ENCODE assay signal across 25 cellular contexts in genomic region chr7:103010220-103010607, GRCh38.
DNase-seq lines count a peak whose midpoint lies in the region; ATAC-seq, FAIRE-seq and TF ChIP-seq lines count a peak whose summit lies in the region.
"Had no signal": no experiment of that assay in that cellular context is flagged by ENCODE, and none has a peak within 500 bp of the region (broad histone marks: within the 10 kb centered on the region; RNA-seq: fewer than 3 reads in every experiment).

No MANE protein-coding gene starts in this region.

- H3K27me3 ChIP-seq in keratinocyte (ENCODE audit: control insufficient read depth, extremely low read depth, insufficient read depth, low read length): no peaks in the 10 kb centered on the region
- H3K27me3 ChIP-seq: BE2C had no signal

- no peak for TF ChIP-seq POLR2A in GM18505 (IDR thresholded peaks at IDR 0.05; ENCODE audit: borderline replicate concordance, extremely low read depth, insufficient read depth, insufficient read length)

- no peak overlapping the region for H3K9ac ChIP-seq in keratinocyte (ENCODE audit: control insufficient read depth, extremely low read depth, insufficient read depth, low read length)
- H3K9ac ChIP-seq: GM23248, KMS-11 had no signal

- peaks cover under 1% of the 10 kb centered on the region for H3K36me3 Mint-ChIP-seq in IgD-negative memory B cell

- H3K9me1 ChIP-seq in keratinocyte (ENCODE audit: control insufficient read depth, extremely low read depth, insufficient read depth, low read length): no peaks in the 10 kb centered on the region

- H3K4me1 ChIP-seq in OCI-LY7 (ENCODE audit: insufficient read depth, low read length, poor library complexity, severe bottlenecking) (peaks cover 11% of the 10 kb centered on the region), keratinocyte (ENCODE audit: control insufficient read depth, extremely low read depth, insufficient read depth, low read length) (no peaks in the 10 kb centered on the region)
- H3K4me1 ChIP-seq: BE2C had no signal

- ATAC-seq in GM18505 (IDR thresholded peaks at IDR 0.05; ENCODE audit: unreplicated experiment): no peak
- ATAC-seq: T-cell had no signal

- H3K4me3 ChIP-seq in OCI-LY7 (ENCODE audit: low read depth, low read length, poor library complexity, severe bottlenecking) (no peak overlapping the region), keratinocyte (ENCODE audit: control insufficient read depth in 2 of 3, extremely low read depth in 1 of 3, insufficient read depth in 2 of 3, low read depth in 1 of 3, low read length in 3 of 3) (no peak overlapping the region)
- H3K4me3 ChIP-seq: GM23248 had no signal

- TF ChIP-seq CTCF in OCI-LY7 (conservative IDR thresholded peaks at IDR 0.05; ENCODE audit: low read length): no peak
- TF ChIP-seq CTCF in keratinocyte (optimal IDR thresholded peaks at IDR 0.05 in 1 of 3, IDR thresholded peaks at IDR 0.05 in 1 of 3, conservative IDR thresholded peaks at IDR 0.05 in 1 of 3; ENCODE audit: extremely low read depth in 1 of 3, insufficient read depth in 2 of 3, low read length in 3 of 3): no peak

- H3K27ac ChIP-seq in OCI-LY7 (ENCODE audit: low read depth, low read length, poor library complexity, severe bottlenecking) (no peak overlapping the region), keratinocyte (ENCODE audit: control insufficient read depth, insufficient read depth, low read length) (no peak overlapping the region)
- H3K27ac ChIP-seq: GM23248, KMS-11, RWPE1 had no signal

- H4K20me1 ChIP-seq in OCI-LY7 (ENCODE audit: insufficient read depth, low read length): no peaks in the 10 kb centered on the region
- H4K20me1 ChIP-seq in keratinocyte (ENCODE audit: control insufficient read depth, extremely low read depth, insufficient read depth, low read length): no peaks in the 10 kb centered on the region

- peaks cover 4 to 7% (median 6%) of the 10 kb centered on the region in 3 donors for H3K9me3 Mint-ChIP-seq in IgD-negative memory B cell
- H3K9me3 Mint-ChIP-seq: HFFc6 had no signal

- H3K27ac Mint-ChIP-seq in IgD-negative memory B cell: peak overlapping the region; percentile 71 to 94 (median 80)
- H3K27ac Mint-ChIP-seq: CD4-positive, CD25-positive, alpha-beta regulatory T cell; H9; HFFc6; T-cell had no signal

- no TSS peak for BruUV-seq in OCI-LY7 (replicated peaks; lab: Mats Ljungman, UMichigan)

- peak overlapping the region; percentile 56 to 86 (median 80) for H3K4me3 Mint-ChIP-seq in IgD-negative memory B cell
- H3K4me3 Mint-ChIP-seq: CD4-positive, CD25-positive, alpha-beta regulatory T cell; H9; HFFc6; T-cell had no signal

- peak overlapping the region; percentile 48 for H2AFZ ChIP-seq in OCI-LY7 (ENCODE audit: low read length)
- H2AFZ ChIP-seq in keratinocyte (ENCODE audit: control insufficient read depth, low read length): peak overlapping the region; percentile 94
- H2AFZ ChIP-seq: GM23248 had no signal

- H3K79me2 ChIP-seq in OCI-LY7 (ENCODE audit: insufficient read depth, low read depth, low read length) (no peaks in the 10 kb centered on the region), keratinocyte (ENCODE audit: control insufficient read depth, insufficient read depth, low read length) (no peaks in the 10 kb centered on the region)

- dilution Hi-C loops in keratinocyte (cut with MboI; ENCODE audit: extremely low pct_ligation_motif_present, low sequenced_read_pairs): no loop called here

- H3K36me3 ChIP-seq in OCI-LY7 (ENCODE audit: insufficient read depth, low read length) (no peaks in the 10 kb centered on the region), keratinocyte (ENCODE audit: control insufficient read depth in 2 of 2, extremely low read depth in 1 of 2, insufficient read depth in 2 of 2, low read length in 2 of 2) (no peaks in the 10 kb centered on the region)
- H3K36me3 ChIP-seq: BE2C had no signal

- peak overlapping the region; percentile 45 for H3K4me2 ChIP-seq in OCI-LY7 (ENCODE audit: low read length)
- H3K4me2 ChIP-seq in keratinocyte (ENCODE audit: control insufficient read depth, extremely low read depth, insufficient read depth, low read depth, low read length): no peak overlapping the region
- H3K4me2 ChIP-seq: KMS-11 had no signal

- CTCF ChIA-PET in OCI-LY7 (lab: Charles Lee; ENCODE audit: unreplicated experiment): interaction anchor here (0.6 kb wide), 1 partner anchor 82 kb away, joined by 3 read pairs; no protein-coding TSS in a partner anchor

- no peaks in the 10 kb centered on the region for H3K27me3 Mint-ChIP-seq in IgD-negative memory B cell

- no peaks in the 10 kb centered on the region for H3K9me3 ChIP-seq in OCI-LY7 (ENCODE audit: low read length)
- no peaks in the 10 kb centered on the region for H3K9me3 ChIP-seq in keratinocyte (ENCODE audit: control insufficient read depth, low read depth, low read length)
- H3K9me3 ChIP-seq: BE2C had no signal

- H3K9me2 ChIP-seq in OCI-LY7 (ENCODE audit: insufficient read depth, low read length): no peaks in the 10 kb centered on the region

- DNase-seq in OCI-LY7 (ENCODE audit: low spot score) (no peak), keratinocyte (ENCODE audit: low read depth, low spot score) (no peak), pons (ENCODE audit: low spot score) (no peak)
- DNase-seq in central memory CD4-positive, alpha-beta T cell: no peak
- DNase-seq in activated CD8-positive, alpha-beta memory T cell treated with anti-CD3 and anti-CD28 coated beads, Interleukin-2, amount 50 U/mL, for 48 hours: no peak
- DNase-seq: BE2C; GM23248; H9; HFFc6; NCI-H1105; NCI-H1436 treated with DMSO at 0.1 percent for 48 hours; NCI-H187 treated with DMSO at 0.1 percent for 48 hours; NCI-H446 treated with DMSO at 0.1 percent for 48 hours; NCI-H526; NCI-H82; NK-92 treated with Interleukin-12 subunit alpha and Interleukin-12 subunit beta, amount 100 ng/mL, for 24 hours; SHP77 had no signal

- peaks cover 18 to 31% (median 27%) of the 10 kb centered on the region in 3 donors for H3K4me1 Mint-ChIP-seq in IgD-negative memory B cell

- FAIRE-seq in keratinocyte (lab: Jason Lieb, UNC): no peak
- FAIRE-seq: GM18507, HTR-8/SVneo had no signal

- POLR2A ChIA-PET in OCI-LY7 (lab: Charles Lee): interaction anchor here (0.7 kb wide), 1 partner anchor 18 kb away, joined by 3 read pairs; no protein-coding TSS in a partner anchor

- intact Hi-C loops in OCI-LY7 (cut with micrococcal nuclease; ENCODE audit: unreplicated experiment): no loop called here
